ENCODE assay signal across 38 cellular contexts in genomic region chrX:10557166-10557565, GRCh38.
"Had no signal": no experiment of that assay in that cellular context is flagged by ENCODE, and none has a peak within 500 bp of the region (broad histone marks: within the 10 kb centered on the region; RNA-seq: fewer than 3 reads in every experiment).

No MANE protein-coding gene starts in this region.

- H3K27ac ChIP-seq: Peyer's patch, RWPE1, VCaP had no signal

- H3K36me3 ChIP-seq: cardiac muscle cell, Peyer's patch had no signal

- H3K27me3 ChIP-seq: cardiac muscle cell, Peyer's patch had no signal

- H3K4me3 ChIP-seq: cardiac muscle cell, Peyer's patch had no signal

- DNase-seq: activated B cell treated with CpG ODN at 0.5 μM for 24 hours; activated CD4-positive, alpha-beta memory T cell treated with anti-CD3 and anti-CD28 coated beads, Interleukin-2, amount 10 ng/mL, durations not matched to agents 7 days and 5 days; activated CD4-positive, alpha-beta T cell treated with anti-CD3 and anti-CD28 coated beads for 4 hours; activated CD4-positive, alpha-beta T cell treated with anti-CD3 and anti-CD28 coated beads, Interleukin-2, amount 50 U/mL, for 1 hour; activated CD4-positive, CD25-positive, alpha-beta regulatory T cell treated with anti-CD3 and anti-CD28 coated beads, Interleukin-2, amount 50 U/mL, for 72 hours; activated CD8-positive, alpha-beta memory T cell treated with anti-CD3 and anti-CD28 coated beads for 24 hours; activated CD8-positive, alpha-beta memory T cell treated with anti-CD3 and anti-CD28 coated beads, Interleukin-2, amount 10 ng/mL, durations not matched to agents 7 days and 5 days; activated CD8-positive, alpha-beta memory T cell treated with anti-CD3 and anti-CD28 coated beads, Interleukin-2, amount 50 U/mL, for 48 hours; activated effector memory CD4-positive, alpha-beta T cell treated with Interleukin-2 at 50 U/mL for 16 hours; activated naive CD4-positive, alpha-beta T cell treated with anti-CD3 and anti-CD28 coated beads, Interleukin-2, amount 10 ng/mL, durations not matched to agents 7 days and 5 days; activated naive CD8-positive, alpha-beta T cell treated with anti-CD3 and anti-CD28 coated beads, Interleukin-2, amount 50 U/mL, for 24 hours; activated T-cell treated with anti-CD3 and anti-CD28 coated beads, Interleukin-2, amount 50 U/mL, for 48 hours; anterior cingulate cortex; Kasumi-1; KG1; MM.1S; MV-4-11; NCI-H1092; NCI-H1436 treated with DMSO at 0.1 percent for 48 hours; NCI-H187; NCI-H2081; NCI-H2171 treated with DMSO at 0.1 percent for 48 hours; NCI-H2227 treated with DMSO at 0.1 percent for 48 hours; NCI-H446; NCI-H510A treated with DMSO at 0.1 percent for 48 hours; NCI-H69; NCI-H82; PC-3; Peyer's patch; SIG-M5; SW 1271; T-helper 1 cell; T-helper 2 cell; T-helper 9 cell had no signal

- ATAC-seq: activated CD8-positive, alpha-beta memory T cell treated with anti-CD3 and anti-CD28 coated beads, Interleukin-2, amount 10 ng/mL, durations not matched to agents 7 days and 5 days; activated naive CD8-positive, alpha-beta T cell treated with anti-CD3 and anti-CD28 coated beads, Interleukin-2, amount 50 U/mL, for 24 hours; PC-3; Right ventricle myocardium inferior had no signal

- H3K9me3 ChIP-seq: Peyer's patch had no signal

- H3K4me1 ChIP-seq: Peyer's patch had no signal
